9 cellular contexts compared by ENCODE assay signal in the genomic region with DNA sequence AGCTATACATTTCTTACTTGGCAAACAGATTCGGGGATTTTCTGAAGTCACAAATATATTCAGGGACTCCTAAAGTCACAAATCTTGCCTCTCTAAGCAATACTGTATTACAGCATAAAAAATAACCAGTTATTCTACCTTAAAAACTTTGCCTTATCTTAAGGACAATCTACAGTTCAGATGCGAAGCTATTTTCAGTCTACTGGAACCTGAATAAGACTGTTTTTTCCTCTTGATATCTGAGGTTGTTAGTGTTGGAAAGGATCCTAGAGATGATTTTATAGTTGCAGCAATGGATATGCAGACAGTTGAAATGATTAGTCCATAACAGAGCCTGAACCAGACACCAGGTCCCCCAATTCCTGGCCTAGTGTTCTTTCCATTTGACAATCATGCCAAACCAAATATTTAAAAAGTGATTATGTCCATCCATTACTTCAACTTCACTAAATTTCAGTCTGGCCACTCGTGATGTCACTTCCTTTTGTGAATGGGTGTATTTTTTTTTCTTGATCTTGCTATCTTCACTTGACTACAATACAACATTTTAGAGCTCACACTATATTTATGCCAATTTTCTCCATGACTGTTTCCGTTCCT. TPM values are rescaled to one million over a fixed set of nuclear protein-coding genes. Genes with fewer than 3 reads are reported as not detected.
A peak's percentile ranks its signal among the peaks of the same experiment; 100 is the strongest.
DNase-seq lines count a peak whose midpoint lies in the region; ATAC-seq, FAIRE-seq and TF ChIP-seq lines count a peak whose summit lies in the region.
"Had no signal": no experiment of that assay in that cellular context is flagged by ENCODE, and none has a peak within 500 bp of the region (broad histone marks: within the 10 kb centered on the region; RNA-seq: fewer than 3 reads in every experiment).

No MANE protein-coding gene starts in this region.

- peak overlapping the region; percentile 87 for H3K4me3 ChIP-seq in coronary artery

- no peak for ATAC-seq in naive thymus-derived CD8-positive, alpha-beta T cell
- ATAC-seq in GM18519 (IDR thresholded peaks at IDR 0.05; ENCODE audit: low FRiP score, unreplicated experiment): no peak

- in situ Hi-C loops in Caki2 (cut with HindIII; ENCODE audit: low pct_unique_long_range_greater_than_20kb, low sequenced_read_pairs): no loop called here

- H3K27ac Mint-ChIP-seq in naive thymus-derived CD8-positive, alpha-beta T cell: peak overlapping the region in 4 of 10 donors; percentile 46 to 82 (median 68)

- peaks cover 7 to 41% (median 11%) of the 10 kb centered on the region in 5 donors for H3K27me3 Mint-ChIP-seq in naive thymus-derived CD8-positive, alpha-beta T cell

- peaks cover 1 to 4% (median 2%) of the 10 kb centered on the region in 3 donors for H3K36me3 Mint-ChIP-seq in naive thymus-derived CD8-positive, alpha-beta T cell

- POLR2A ChIA-PET in naive thymus-derived CD8-positive, alpha-beta T cell (lab: Charles Lee): no interaction called here

- H3K27ac ChIP-seq in coronary artery: peak overlapping the region; percentile 93 to 96
- H3K27ac ChIP-seq: KMS-11 had no signal

- FAIRE-seq in frontal cortex (lab: Jason Lieb, UNC): no peak

- peak overlapping the region; percentile 79 to 95 (median 91) for H3K4me3 Mint-ChIP-seq in naive thymus-derived CD8-positive, alpha-beta T cell

- peaks cover 0 to 2% (median 0%) of the 10 kb centered on the region in 9 donors for H3K9me3 Mint-ChIP-seq in naive thymus-derived CD8-positive, alpha-beta T cell

- H3K4me1 Mint-ChIP-seq in naive thymus-derived CD8-positive, alpha-beta T cell: peaks cover 3 to 12% (median 5%) of the 10 kb centered on the region in 4 donors

- no peak for TF ChIP-seq CTCF in coronary artery (IDR thresholded peaks at IDR 0.05)

- DNase-seq in Caki2 (ENCODE audit: low read depth) (peak; percentile 64), NCI-H146 (lab: John Stamatoyannopoulos, UW) (peak; percentile 14), coronary artery (ENCODE audit: low spot score) (no peak), frontal cortex (ENCODE audit: low spot score in 2 of 2) (no peak)
- no peak for DNase-seq in naive thymus-derived CD8-positive, alpha-beta T cell
- no peak for DNase-seq in activated effector memory CD4-positive, alpha-beta T cell treated with anti-CD3 and anti-CD28 coated beads, Interleukin-2, amount 50 U/mL, for 16 hours
- no peak for DNase-seq in stimulated activated CD4-positive, alpha-beta T cell treated with anti-CD3 and anti-CD28 coated beads, Interleukin-15, amount 100 ng/mL, for 24 hours

RNA-seq across cellular contexts. Expression of gene HDGFL3, which starts 1.8 kb away (rescaled TPM):
- 23.9 and 68.1 TPM in 2 replicates for total RNA-seq in Caki2 (2014; rRNA removed; shearing (Covaris generic); ENCODE audit: low replicate concordance)
- 1 to 10 TPM; 2.9 to 3.1 TPM for total RNA-seq in naive thymus-derived CD8-positive, alpha-beta T cell
- 1 to 10 TPM; 2.9 to 3.5 (median 3.0) TPM for polyA plus RNA-seq in naive thymus-derived CD8-positive, alpha-beta T cell
- total RNA-seq in frontal cortex: 135 TPM

Comparison
In these comparisons a context has a peak if more than half of its experiments do, and no peak if none do; other contexts are left out.
1. DNase-seq: peak in Caki2 (single experiment) and NCI-H146 (single experiment); none in coronary artery (single experiment), naive thymus-derived CD8-positive, alpha-beta T cell (0 of 10), activated effector memory CD4-positive, alpha-beta T cell treated with anti-CD3 and anti-CD28 coated beads, Interleukin-2, amount 50 U/mL, for 16 hours (single experiment), frontal cortex (0 of 2) and stimulated activated CD4-positive, alpha-beta T cell treated with anti-CD3 and anti-CD28 coated beads, Interleukin-15, amount 100 ng/mL, for 24 hours (single experiment).